ENCODE assay signal across 1 cellular context in the genomic region with DNA sequence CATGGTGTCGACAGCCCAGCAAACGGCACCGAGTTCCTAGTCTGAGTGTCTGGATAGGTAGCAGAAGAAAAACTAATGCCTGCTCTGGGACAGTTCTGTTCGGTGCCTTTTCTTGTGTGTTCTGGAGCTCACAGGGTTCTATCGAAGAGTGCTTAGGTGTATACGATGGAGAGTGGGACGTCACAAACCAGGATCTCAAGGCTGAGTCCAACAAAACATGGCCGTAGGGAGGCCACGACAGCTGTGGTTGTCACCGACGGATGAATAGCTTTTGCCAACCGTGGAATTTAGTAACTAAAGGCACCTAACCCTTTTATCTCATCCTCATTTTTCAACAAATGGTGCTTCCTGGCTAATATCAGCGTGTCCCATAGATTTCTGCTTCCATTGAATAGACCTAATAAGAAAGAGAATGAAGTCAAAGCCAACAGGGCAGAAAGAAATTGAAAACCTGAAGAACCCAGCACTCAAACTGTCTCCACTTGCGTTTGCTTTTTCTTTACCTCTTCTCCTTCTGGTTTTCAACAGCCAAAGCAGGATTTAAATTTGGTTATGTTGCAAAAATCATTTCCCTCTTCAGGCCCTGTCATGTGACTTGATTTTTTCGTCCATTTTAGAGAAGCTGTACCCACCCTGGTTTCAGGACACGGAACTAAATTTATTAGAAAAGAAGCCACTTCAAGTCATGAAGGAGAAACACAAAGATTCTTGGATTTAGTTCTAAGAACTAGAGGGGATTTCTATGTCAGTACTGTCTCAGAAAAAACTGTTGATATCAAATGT.
A peak's percentile ranks its signal among the peaks of the same experiment; 100 is the strongest.
TF ChIP-seq lines count a peak whose summit lies in the region.

No MANE protein-coding gene starts in this region.

TF ChIP-seq in K562, 482 proteins besides CTCF, POLR2A, EP300 and RAD21 (continued from another document and continues in another):
- TF ChIP-seq, protein P1, sequence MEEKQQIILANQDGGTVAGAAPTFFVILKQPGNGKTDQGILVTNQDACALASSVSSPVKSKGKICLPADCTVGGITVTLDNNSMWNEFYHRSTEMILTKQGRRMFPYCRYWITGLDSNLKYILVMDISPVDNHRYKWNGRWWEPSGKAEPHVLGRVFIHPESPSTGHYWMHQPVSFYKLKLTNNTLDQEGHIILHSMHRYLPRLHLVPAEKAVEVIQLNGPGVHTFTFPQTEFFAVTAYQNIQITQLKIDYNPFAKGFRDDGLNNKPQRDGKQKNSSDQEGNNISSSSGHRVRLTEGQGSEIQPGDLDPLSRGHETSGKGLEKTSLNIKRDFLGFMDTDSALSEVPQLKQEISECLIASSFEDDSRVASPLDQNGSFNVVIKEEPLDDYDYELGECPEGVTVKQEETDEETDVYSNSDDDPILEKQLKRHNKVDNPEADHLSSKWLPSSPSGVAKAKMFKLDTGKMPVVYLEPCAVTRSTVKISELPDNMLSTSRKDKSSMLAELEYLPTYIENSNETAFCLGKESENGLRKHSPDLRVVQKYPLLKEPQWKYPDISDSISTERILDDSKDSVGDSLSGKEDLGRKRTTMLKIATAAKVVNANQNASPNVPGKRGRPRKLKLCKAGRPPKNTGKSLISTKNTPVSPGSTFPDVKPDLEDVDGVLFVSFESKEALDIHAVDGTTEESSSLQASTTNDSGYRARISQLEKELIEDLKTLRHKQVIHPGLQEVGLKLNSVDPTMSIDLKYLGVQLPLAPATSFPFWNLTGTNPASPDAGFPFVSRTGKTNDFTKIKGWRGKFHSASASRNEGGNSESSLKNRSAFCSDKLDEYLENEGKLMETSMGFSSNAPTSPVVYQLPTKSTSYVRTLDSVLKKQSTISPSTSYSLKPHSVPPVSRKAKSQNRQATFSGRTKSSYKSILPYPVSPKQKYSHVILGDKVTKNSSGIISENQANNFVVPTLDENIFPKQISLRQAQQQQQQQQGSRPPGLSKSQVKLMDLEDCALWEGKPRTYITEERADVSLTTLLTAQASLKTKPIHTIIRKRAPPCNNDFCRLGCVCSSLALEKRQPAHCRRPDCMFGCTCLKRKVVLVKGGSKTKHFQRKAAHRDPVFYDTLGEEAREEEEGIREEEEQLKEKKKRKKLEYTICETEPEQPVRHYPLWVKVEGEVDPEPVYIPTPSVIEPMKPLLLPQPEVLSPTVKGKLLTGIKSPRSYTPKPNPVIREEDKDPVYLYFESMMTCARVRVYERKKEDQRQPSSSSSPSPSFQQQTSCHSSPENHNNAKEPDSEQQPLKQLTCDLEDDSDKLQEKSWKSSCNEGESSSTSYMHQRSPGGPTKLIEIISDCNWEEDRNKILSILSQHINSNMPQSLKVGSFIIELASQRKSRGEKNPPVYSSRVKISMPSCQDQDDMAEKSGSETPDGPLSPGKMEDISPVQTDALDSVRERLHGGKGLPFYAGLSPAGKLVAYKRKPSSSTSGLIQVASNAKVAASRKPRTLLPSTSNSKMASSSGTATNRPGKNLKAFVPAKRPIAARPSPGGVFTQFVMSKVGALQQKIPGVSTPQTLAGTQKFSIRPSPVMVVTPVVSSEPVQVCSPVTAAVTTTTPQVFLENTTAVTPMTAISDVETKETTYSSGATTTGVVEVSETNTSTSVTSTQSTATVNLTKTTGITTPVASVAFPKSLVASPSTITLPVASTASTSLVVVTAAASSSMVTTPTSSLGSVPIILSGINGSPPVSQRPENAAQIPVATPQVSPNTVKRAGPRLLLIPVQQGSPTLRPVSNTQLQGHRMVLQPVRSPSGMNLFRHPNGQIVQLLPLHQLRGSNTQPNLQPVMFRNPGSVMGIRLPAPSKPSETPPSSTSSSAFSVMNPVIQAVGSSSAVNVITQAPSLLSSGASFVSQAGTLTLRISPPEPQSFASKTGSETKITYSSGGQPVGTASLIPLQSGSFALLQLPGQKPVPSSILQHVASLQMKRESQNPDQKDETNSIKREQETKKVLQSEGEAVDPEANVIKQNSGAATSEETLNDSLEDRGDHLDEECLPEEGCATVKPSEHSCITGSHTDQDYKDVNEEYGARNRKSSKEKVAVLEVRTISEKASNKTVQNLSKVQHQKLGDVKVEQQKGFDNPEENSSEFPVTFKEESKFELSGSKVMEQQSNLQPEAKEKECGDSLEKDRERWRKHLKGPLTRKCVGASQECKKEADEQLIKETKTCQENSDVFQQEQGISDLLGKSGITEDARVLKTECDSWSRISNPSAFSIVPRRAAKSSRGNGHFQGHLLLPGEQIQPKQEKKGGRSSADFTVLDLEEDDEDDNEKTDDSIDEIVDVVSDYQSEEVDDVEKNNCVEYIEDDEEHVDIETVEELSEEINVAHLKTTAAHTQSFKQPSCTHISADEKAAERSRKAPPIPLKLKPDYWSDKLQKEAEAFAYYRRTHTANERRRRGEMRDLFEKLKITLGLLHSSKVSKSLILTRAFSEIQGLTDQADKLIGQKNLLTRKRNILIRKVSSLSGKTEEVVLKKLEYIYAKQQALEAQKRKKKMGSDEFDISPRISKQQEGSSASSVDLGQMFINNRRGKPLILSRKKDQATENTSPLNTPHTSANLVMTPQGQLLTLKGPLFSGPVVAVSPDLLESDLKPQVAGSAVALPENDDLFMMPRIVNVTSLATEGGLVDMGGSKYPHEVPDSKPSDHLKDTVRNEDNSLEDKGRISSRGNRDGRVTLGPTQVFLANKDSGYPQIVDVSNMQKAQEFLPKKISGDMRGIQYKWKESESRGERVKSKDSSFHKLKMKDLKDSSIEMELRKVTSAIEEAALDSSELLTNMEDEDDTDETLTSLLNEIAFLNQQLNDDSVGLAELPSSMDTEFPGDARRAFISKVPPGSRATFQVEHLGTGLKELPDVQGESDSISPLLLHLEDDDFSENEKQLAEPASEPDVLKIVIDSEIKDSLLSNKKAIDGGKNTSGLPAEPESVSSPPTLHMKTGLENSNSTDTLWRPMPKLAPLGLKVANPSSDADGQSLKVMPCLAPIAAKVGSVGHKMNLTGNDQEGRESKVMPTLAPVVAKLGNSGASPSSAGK (IDR thresholded peaks at IDR 0.05) = no peak
- no peak for TF ChIP-seq ILK (tag; IDR thresholded peaks at IDR 0.05; ENCODE audit: borderline replicate concordance, low read depth)
- no peak; the same call in 1 of the 2 replicates for TF ChIP-seq ZNF766 (CRISPR knock-in tag; conservative IDR thresholded peaks at IDR 0.05)
- TF ChIP-seq POLR2H (tag; IDR thresholded peaks at IDR 0.05; ENCODE audit: low read depth) = no peak
- TF ChIP-seq FOXA1 (IDR thresholded peaks at IDR 0.05; ENCODE audit: borderline replicate concordance) = no peak
- no peak for TF ChIP-seq SMAD1 (IDR thresholded peaks at IDR 0.05; ENCODE audit: low read depth, low read length, partially characterized antibody)
- TF ChIP-seq MEF2D (tag; conservative IDR thresholded peaks at IDR 0.05; ENCODE audit: low read depth) = no peak
- no peak for TF ChIP-seq KHSRP (IDR thresholded peaks at IDR 0.05)
- no peak for TF ChIP-seq ZNF3 (CRISPR knock-in tag; IDR thresholded peaks at IDR 0.05)
- TF ChIP-seq, protein P2, sequence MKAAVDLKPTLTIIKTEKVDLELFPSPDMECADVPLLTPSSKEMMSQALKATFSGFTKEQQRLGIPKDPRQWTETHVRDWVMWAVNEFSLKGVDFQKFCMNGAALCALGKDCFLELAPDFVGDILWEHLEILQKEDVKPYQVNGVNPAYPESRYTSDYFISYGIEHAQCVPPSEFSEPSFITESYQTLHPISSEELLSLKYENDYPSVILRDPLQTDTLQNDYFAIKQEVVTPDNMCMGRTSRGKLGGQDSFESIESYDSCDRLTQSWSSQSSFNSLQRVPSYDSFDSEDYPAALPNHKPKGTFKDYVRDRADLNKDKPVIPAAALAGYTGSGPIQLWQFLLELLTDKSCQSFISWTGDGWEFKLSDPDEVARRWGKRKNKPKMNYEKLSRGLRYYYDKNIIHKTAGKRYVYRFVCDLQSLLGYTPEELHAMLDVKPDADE (conservative IDR thresholded peaks at IDR 0.05; ENCODE audit: control insufficient read depth, low read depth, low read length) = peak; percentile 2; the same call in 1 of the 2 replicates
- TF ChIP-seq ZNF124 (CRISPR knock-in tag; IDR thresholded peaks at IDR 0.05) = 0 out of 2 replicates have a peak, but pooled peaks have one; percentile 50
- TF ChIP-seq STAT5A (IDR thresholded peaks at IDR 0.05; ENCODE audit: borderline replicate concordance, low read length) = no peak
- TF ChIP-seq, protein P3, sequence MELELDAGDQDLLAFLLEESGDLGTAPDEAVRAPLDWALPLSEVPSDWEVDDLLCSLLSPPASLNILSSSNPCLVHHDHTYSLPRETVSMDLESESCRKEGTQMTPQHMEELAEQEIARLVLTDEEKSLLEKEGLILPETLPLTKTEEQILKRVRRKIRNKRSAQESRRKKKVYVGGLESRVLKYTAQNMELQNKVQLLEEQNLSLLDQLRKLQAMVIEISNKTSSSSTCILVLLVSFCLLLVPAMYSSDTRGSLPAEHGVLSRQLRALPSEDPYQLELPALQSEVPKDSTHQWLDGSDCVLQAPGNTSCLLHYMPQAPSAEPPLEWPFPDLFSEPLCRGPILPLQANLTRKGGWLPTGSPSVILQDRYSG (tag; conservative IDR thresholded peaks at IDR 0.05; ENCODE audit: low read depth) = peak; percentile 85
- no peak for TF ChIP-seq KDM2B (CRISPR knock-in tag; IDR thresholded peaks at IDR 0.05)
- TF ChIP-seq, protein P4, sequence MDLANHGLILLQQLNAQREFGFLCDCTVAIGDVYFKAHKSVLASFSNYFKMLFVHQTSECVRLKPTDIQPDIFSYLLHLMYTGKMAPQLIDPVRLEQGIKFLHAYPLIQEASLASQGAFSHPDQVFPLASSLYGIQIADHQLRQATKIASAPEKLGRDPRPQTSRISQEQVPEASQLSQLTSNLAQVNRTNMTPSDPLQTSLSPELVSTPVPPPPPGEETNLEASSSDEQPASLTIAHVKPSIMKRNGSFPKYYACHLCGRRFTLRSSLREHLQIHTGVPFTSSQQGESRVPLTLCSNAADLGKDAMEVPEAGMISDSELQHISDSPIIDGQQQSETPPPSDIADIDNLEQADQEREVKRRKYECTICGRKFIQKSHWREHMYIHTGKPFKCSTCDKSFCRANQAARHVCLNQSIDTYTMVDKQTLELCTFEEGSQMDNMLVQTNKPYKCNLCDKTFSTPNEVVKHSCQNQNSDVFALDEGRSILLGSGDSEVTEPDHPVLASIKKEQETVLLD (IDR thresholded peaks at IDR 0.05) = peak; percentile 28; the same call in 1 of the 2 replicates
- TF ChIP-seq, protein P5, sequence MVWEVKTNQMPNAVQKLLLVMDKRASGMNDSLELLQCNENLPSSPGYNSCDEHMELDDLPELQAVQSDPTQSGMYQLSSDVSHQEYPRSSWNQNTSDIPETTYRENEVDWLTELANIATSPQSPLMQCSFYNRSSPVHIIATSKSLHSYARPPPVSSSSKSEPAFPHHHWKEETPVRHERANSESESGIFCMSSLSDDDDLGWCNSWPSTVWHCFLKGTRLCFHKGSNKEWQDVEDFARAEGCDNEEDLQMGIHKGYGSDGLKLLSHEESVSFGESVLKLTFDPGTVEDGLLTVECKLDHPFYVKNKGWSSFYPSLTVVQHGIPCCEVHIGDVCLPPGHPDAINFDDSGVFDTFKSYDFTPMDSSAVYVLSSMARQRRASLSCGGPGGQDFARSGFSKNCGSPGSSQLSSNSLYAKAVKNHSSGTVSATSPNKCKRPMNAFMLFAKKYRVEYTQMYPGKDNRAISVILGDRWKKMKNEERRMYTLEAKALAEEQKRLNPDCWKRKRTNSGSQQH (CRISPR knock-in tag; IDR thresholded peaks at IDR 0.05) = peak; percentile 17; the same call in 1 of the 2 replicates
- 0 out of 4 replicates have a peak, but pooled peaks of 1 of the 2 experiments have one; percentile 30 for TF ChIP-seq FOXK2 (conservative IDR thresholded peaks at IDR 0.05 in 1 of 2, IDR thresholded peaks at IDR 0.05 in 1 of 2; ENCODE audit: low read depth in 2 of 2)
- no peak; the same call in 1 of the 2 replicates for TF ChIP-seq L3MBTL2 (IDR thresholded peaks at IDR 0.05)
- TF ChIP-seq MCM5 (IDR thresholded peaks at IDR 0.05; ENCODE audit: low read depth) = no peak
- TF ChIP-seq, protein P6, sequence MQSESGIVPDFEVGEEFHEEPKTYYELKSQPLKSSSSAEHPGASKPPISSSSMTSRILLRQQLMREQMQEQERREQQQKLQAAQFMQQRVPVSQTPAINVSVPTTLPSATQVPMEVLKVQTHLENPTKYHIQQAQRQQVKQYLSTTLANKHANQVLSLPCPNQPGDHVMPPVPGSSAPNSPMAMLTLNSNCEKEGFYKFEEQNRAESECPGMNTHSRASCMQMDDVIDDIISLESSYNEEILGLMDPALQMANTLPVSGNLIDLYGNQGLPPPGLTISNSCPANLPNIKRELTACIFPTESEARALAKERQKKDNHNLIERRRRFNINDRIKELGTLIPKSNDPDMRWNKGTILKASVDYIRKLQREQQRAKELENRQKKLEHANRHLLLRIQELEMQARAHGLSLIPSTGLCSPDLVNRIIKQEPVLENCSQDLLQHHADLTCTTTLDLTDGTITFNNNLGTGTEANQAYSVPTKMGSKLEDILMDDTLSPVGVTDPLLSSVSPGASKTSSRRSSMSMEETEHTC (IDR thresholded peaks at IDR 0.05) = no peak
- no peak for TF ChIP-seq SIX5 (IDR thresholded peaks at IDR 0.05; ENCODE audit: borderline replicate concordance in 1 of 2, insufficient read depth in 1 of 2, low read depth in 1 of 2, low read length in 2 of 2)
- 0 out of 2 replicates have a peak, but pooled peaks have one; percentile 3 for TF ChIP-seq ZKSCAN8 (CRISPR knock-in tag; IDR thresholded peaks at IDR 0.05)
- 0 out of 2 replicates have a peak, but pooled peaks have one; percentile 75 for TF ChIP-seq ZBTB17 (CRISPR knock-in tag; IDR thresholded peaks at IDR 0.05)
- TF ChIP-seq PHTF2 (CRISPR knock-in tag; IDR thresholded peaks at IDR 0.05) = no peak
- no peak for TF ChIP-seq MEF2A (IDR thresholded peaks at IDR 0.05; ENCODE audit: control insufficient read depth, low read depth, low read length)
- no peak; the same call in 1 of the 2 replicates for TF ChIP-seq SMARCE1 (IDR thresholded peaks at IDR 0.05)
- no peak for TF ChIP-seq ZNF785 (CRISPR knock-in tag; IDR thresholded peaks at IDR 0.05)
- TF ChIP-seq, protein P7, sequence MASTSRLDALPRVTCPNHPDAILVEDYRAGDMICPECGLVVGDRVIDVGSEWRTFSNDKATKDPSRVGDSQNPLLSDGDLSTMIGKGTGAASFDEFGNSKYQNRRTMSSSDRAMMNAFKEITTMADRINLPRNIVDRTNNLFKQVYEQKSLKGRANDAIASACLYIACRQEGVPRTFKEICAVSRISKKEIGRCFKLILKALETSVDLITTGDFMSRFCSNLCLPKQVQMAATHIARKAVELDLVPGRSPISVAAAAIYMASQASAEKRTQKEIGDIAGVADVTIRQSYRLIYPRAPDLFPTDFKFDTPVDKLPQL (IDR thresholded peaks at IDR 0.05; ENCODE audit: extremely low read depth, insufficient read length) = no peak
- TF ChIP-seq, protein P8, sequence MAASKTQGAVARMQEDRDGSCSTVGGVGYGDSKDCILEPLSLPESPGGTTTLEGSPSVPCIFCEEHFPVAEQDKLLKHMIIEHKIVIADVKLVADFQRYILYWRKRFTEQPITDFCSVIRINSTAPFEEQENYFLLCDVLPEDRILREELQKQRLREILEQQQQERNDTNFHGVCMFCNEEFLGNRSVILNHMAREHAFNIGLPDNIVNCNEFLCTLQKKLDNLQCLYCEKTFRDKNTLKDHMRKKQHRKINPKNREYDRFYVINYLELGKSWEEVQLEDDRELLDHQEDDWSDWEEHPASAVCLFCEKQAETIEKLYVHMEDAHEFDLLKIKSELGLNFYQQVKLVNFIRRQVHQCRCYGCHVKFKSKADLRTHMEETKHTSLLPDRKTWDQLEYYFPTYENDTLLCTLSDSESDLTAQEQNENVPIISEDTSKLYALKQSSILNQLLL (CRISPR knock-in tag; IDR thresholded peaks at IDR 0.05; ENCODE audit: borderline replicate concordance) = no peak
- no peak for TF ChIP-seq POLR2AphosphoS5 (IDR thresholded peaks at IDR 0.05; ENCODE audit: control insufficient read depth, insufficient read depth, low read depth, low read length)
- no peak for TF ChIP-seq HDAC3 (IDR thresholded peaks at IDR 0.05; ENCODE audit: borderline replicate concordance, partially characterized antibody)
- TF ChIP-seq ZNF75A (CRISPR knock-in tag; IDR thresholded peaks at IDR 0.05) = no peak
